11 cellular contexts compared by ENCODE assay signal in genomic region chr19:6275170-6275744, GRCh38. TPM values are rescaled to one million over a fixed set of nuclear protein-coding genes. Genes with fewer than 3 reads are reported as not detected.
DNase-seq lines count a peak whose midpoint lies in the region; ATAC-seq and TF ChIP-seq lines count a peak whose summit lies in the region.
"Had no signal": no experiment of that assay in that cellular context is flagged by ENCODE, and none has a peak within 500 bp of the region (broad histone marks: within the 10 kb centered on the region; RNA-seq: fewer than 3 reads in every experiment).

No MANE protein-coding gene starts in this region.

- H3K79me2 ChIP-seq in GM23338 (replicated peaks; ENCODE audit: insufficient read depth): peaks cover 91% of the 10 kb centered on the region

- no peak overlapping the region; the same call in 2 of the 3 replicates for H3K4me3 Mint-ChIP-seq in GM23338
- no peak overlapping the region for H3K4me3 Mint-ChIP-seq in WTC11
- H3K4me3 Mint-ChIP-seq: effector memory CD8-positive, alpha-beta T cell had no signal

- peak overlapping the region; percentile 56 for H3K27ac Mint-ChIP-seq in GM23338
- H3K27ac Mint-ChIP-seq in WTC11: peak overlapping the region; percentile 72

- H3K9me3 ChIP-seq in left lung (no peaks in the 10 kb centered on the region), skeletal muscle satellite cell (replicated peaks; ENCODE audit: low read length) (no peaks in the 10 kb centered on the region)

- peak overlapping the region; percentile 32; the same call in 1 of the 2 replicates for H3K4me2 ChIP-seq in GM23338
- peak overlapping the region; percentile 77 for H3K4me2 ChIP-seq in skeletal muscle satellite cell (ENCODE audit: low read length)

- no peaks in the 10 kb centered on the region for H3K36me3 ChIP-seq in GM23338 (ENCODE audit: insufficient read depth)
- peaks cover 0 to 4% of the 10 kb centered on the region in 2 donors for H3K36me3 ChIP-seq in left lung
- H3K36me3 ChIP-seq in skeletal muscle satellite cell (ENCODE audit: insufficient read depth, low read length): peaks cover 19% of the 10 kb centered on the region
- H3K36me3 ChIP-seq in brain microvascular endothelial cell (replicated peaks): no peaks in the 10 kb centered on the region

- H3K27me3 Mint-ChIP-seq in GM23338 (ENCODE audit: insufficient read depth, low read depth, poor library complexity): peaks cover 22% of the 10 kb centered on the region
- 0 out of 2 replicates have a peak, but pooled peaks cover under 1% of the 10 kb centered on the region for H3K27me3 Mint-ChIP-seq in WTC11 (ENCODE audit: low read depth)
- H3K27me3 Mint-ChIP-seq: effector memory CD8-positive, alpha-beta T cell had no signal

- H3K36me3 Mint-ChIP-seq in GM23338 (ENCODE audit: low read depth): peaks cover 18% of the 10 kb centered on the region; the same call in 2 of the 3 replicates
- H3K36me3 Mint-ChIP-seq in WTC11: peaks cover 7% of the 10 kb centered on the region

- peaks cover 61% of the 10 kb centered on the region for H4K20me1 ChIP-seq in GM23338 (replicated peaks; ENCODE audit: insufficient read depth)

- CTCF ChIA-PET in WTC11 (lab: Charles Lee) (interaction anchor here (0.6 to 1.7 kb wide), 2 partner anchors 14 to 57 kb away, joined by 3 to 7 read pairs; no protein-coding TSS in a partner anchor), GM10248 (lab: Yijun Ruan, JAX) (interaction anchor here (1.1 to 2.2 kb wide), 2 partner anchors 9 to 57 kb away, joined by 3 to 8 read pairs; no protein-coding TSS in a partner anchor)

- H3F3A ChIP-seq in GM23338 (replicated peaks; ENCODE audit: low read depth): 0 out of 2 replicates have a peak, but pooled peaks cover 3% of the 10 kb centered on the region

- TF ChIP-seq CTCF in GM23338 (conservative IDR thresholded peaks at IDR 0.05; ENCODE audit: low read depth in 2 of 2): no peak
- TF ChIP-seq CTCF in WTC11 (IDR thresholded peaks at IDR 0.05): no peak
- no peak for TF ChIP-seq CTCF in left lung (IDR thresholded peaks at IDR 0.05)
- no peak for TF ChIP-seq CTCF in brain microvascular endothelial cell (IDR thresholded peaks at IDR 0.05; ENCODE audit: low read depth, low read length, missing control alignments)
- no peak for TF ChIP-seq CTCF in GM10248 (IDR thresholded peaks at IDR 0.05; ENCODE audit: control extremely low read depth, extremely low read depth, low read depth, missing control alignments)

- ATAC-seq in GM23338 (no peak), WTC11 (no peak), left lung (no peak), GM19023 (IDR thresholded peaks at IDR 0.05; ENCODE audit: unreplicated experiment) (no peak)
- ATAC-seq: effector memory CD8-positive, alpha-beta T cell had no signal

- in situ Hi-C loops in brain microvascular endothelial cell (cut with HindIII; ENCODE audit: low pct_ligation_motif_present, low sequenced_read_pairs): loop anchor here (5.0 to 25.0 kb wide), 2 partner anchors 38 to 238 kb away; no protein-coding TSS in a partner anchor

- no peaks in the 10 kb centered on the region for H3K27me3 ChIP-seq in GM23338 (ENCODE audit: insufficient read depth)
- H3K27me3 ChIP-seq in left lung: no peaks in the 10 kb centered on the region
- no peaks in the 10 kb centered on the region for H3K27me3 ChIP-seq in skeletal muscle satellite cell (ENCODE audit: control insufficient read depth, insufficient read depth, low read length)
- H3K27me3 ChIP-seq in brain microvascular endothelial cell (replicated peaks): no peaks in the 10 kb centered on the region

- intact Hi-C loops in left lung (cut with DNase I): no loop called here

- H3K9me3 Mint-ChIP-seq in GM23338 (0 out of 3 replicates have a peak, but pooled peaks cover 2% of the 10 kb centered on the region), WTC11 (no peaks in the 10 kb centered on the region)
- H3K9me3 Mint-ChIP-seq: effector memory CD8-positive, alpha-beta T cell had no signal

- H3K27ac ChIP-seq in GM23338 (ENCODE audit: low read depth) (peak overlapping the region; percentile 93; the same call in 1 of the 2 replicates), left lung (peak overlapping the region; percentile 85 to 94), brain microvascular endothelial cell (no peak overlapping the region)

- peak overlapping the region; percentile 71 for H3K9ac ChIP-seq in skeletal muscle satellite cell (ENCODE audit: low read depth, low read length)

- H3K4me1 Mint-ChIP-seq in GM23338 (peaks cover 85% of the 10 kb centered on the region), WTC11 (peaks cover 78% of the 10 kb centered on the region)

- H3K9me2 ChIP-seq in GM23338 (ENCODE audit: insufficient read depth): 0 out of 2 replicates have a peak, but pooled peaks cover under 1% of the 10 kb centered on the region

- no peak overlapping the region for H3K4me3 ChIP-seq in GM23338
- no peak overlapping the region for H3K4me3 ChIP-seq in left lung
- H3K4me3 ChIP-seq in skeletal muscle satellite cell (ENCODE audit: low read length): no peak overlapping the region
- H3K4me3 ChIP-seq in brain microvascular endothelial cell (ENCODE audit: low read depth, low read length): no peak overlapping the region

- H3K4me1 ChIP-seq in GM23338 (ENCODE audit: insufficient read depth) (peaks cover 63% of the 10 kb centered on the region), left lung (peaks cover 69 to 90% of the 10 kb centered on the region in 2 donors), skeletal muscle satellite cell (ENCODE audit: control insufficient read depth, insufficient read depth, low read length) (peaks cover 86% of the 10 kb centered on the region)

- POLR2A ChIA-PET in WTC11 (lab: Charles Lee) (no interaction called here), GM10248 (lab: Yijun Ruan, JAX) (no interaction called here)

- H2AFZ ChIP-seq in GM23338: no peak overlapping the region

- DNase-seq in GM23338 (ENCODE audit: low spot score): no peak
- no peak for DNase-seq in WTC11 (ENCODE audit: low spot score)
- DNase-seq in left lung: no peak
- no peak for DNase-seq in NCI-H2171 treated with DMSO at 0.1 percent for 48 hours (lab: John Stamatoyannopoulos, UW)
- DNase-seq in brain microvascular endothelial cell: no peak
- DNase-seq in GM10248 (ENCODE audit: extremely low spot score): no peak
- DNase-seq: activated effector memory CD4-positive, alpha-beta T cell treated with Interleukin-2 at 50 U/mL for 16 hours; effector memory CD8-positive, alpha-beta T cell; NCI-H1694 had no signal

TF ChIP-seq in WTC11, 78 proteins besides CTCF, POLR2A, EP300 and RAD21:
- TF ChIP-seq GRHL2 (CRISPR knock-in tag; IDR thresholded peaks at IDR 0.05; ENCODE audit: insufficient replicate concordance, severe bottlenecking) (no peak), TP53 (CRISPR knock-in tag; IDR thresholded peaks at IDR 0.05) (no peak), NR1H2 (CRISPR knock-in tag; IDR thresholded peaks at IDR 0.05) (no peak), E2F5 (CRISPR knock-in tag; IDR thresholded peaks at IDR 0.05) (no peak), KAT7 (CRISPR knock-in tag; IDR thresholded peaks at IDR 0.05; ENCODE audit: borderline replicate concordance) (no peak), EMX1 (CRISPR knock-in tag; IDR thresholded peaks at IDR 0.05) (no peak)
- TF ChIP-seq, protein P1, sequence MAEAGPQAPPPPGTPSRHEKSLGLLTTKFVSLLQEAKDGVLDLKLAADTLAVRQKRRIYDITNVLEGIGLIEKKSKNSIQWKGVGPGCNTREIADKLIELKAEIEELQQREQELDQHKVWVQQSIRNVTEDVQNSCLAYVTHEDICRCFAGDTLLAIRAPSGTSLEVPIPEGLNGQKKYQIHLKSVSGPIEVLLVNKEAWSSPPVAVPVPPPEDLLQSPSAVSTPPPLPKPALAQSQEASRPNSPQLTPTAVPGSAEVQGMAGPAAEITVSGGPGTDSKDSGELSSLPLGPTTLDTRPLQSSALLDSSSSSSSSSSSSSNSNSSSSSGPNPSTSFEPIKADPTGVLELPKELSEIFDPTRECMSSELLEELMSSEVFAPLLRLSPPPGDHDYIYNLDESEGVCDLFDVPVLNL (CRISPR knock-in tag; IDR thresholded peaks at IDR 0.05; ENCODE audit: borderline replicate concordance, low read depth): no peak

RNA-seq across cellular contexts. Expression of gene MLLT1, which starts 4.5 kb away (rescaled TPM):
- total RNA-seq in GM23338 (2014; rRNA removed; shearing (Covaris generic)): 15.4 and 23.4 TPM in 2 replicates
- polyA plus RNA-seq in GM23338 (2016; fragmentation: Nextera tagmentation; extraction: Ambion mirVana): 17.8 and 19.9 TPM in 2 replicates
- 49.9 to 58.2 TPM (median 50.2 TPM) in 3 replicates for total RNA-seq in WTC11 (2021)
- 10 to 100 TPM; 69.3 to 71.3 TPM for total RNA-seq in left lung
- total RNA-seq in skeletal muscle satellite cell (2012; rRNA removed): 10.9 and 12.2 TPM in 2 replicates

RNA-seq across cellular contexts. Expression of gene ACER1, which starts 58.2 kb away (rescaled TPM):
- total RNA-seq in GM23338 (2014; rRNA removed; shearing (Covaris generic)): not detected in 2 replicates
- polyA plus RNA-seq in GM23338 (2016; fragmentation: Nextera tagmentation; extraction: Ambion mirVana): not detected in 2 replicates
- not detected in 3 replicates for total RNA-seq in WTC11 (2021)
- not detected for total RNA-seq in left lung
- not detected in 2 replicates for total RNA-seq in skeletal muscle satellite cell (2012; rRNA removed)
